Comparison of ENCODE assay signal across 8 cellular contexts in the genomic region with DNA sequence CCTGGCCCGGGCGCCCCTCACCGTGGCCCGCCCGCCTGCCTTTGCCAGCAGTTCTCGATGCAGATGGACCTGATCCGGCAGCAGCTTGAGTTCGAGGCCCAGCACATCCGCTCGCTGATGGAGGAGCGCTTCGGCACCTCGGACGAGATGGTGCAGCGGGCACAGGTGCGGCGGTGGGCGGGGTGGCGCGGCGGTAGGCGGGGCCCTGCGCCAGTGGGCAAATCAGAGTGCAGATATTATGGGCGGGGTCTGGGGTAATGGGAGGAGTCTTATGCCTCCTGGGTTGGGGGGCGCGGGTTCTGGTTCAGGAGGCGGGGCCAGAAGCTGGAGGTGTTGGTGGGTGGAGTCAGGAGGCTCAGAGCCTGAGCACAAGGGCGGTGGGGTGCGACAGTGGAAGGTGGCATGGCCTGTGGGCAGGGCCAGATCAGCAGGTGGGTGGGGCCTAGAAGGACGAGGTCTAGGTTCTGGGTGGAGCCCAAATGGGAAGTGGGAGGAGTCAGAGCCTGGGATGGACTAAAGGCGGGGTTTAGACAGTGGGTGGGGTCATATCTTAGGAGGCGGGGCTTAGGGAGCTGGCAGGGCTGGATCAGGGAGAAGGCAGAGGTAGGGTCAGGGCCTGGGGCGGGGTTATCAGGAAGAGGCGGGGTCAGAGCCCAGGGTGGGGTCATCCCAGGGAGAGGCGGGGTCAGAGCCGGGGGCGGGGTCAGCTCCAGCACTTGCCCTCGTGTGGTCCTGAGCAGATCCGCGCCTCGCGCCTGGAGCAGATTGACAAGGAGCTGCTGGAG. TPM values are rescaled to one million over a fixed set of nuclear protein-coding genes. Genes with fewer than 3 reads are reported as not detected.
A peak's percentile ranks its signal among the peaks of the same experiment; 100 is the strongest.
DNase-seq lines count a peak whose midpoint lies in the region; ATAC-seq and TF ChIP-seq lines count a peak whose summit lies in the region.

No MANE protein-coding gene starts in this region.

- H3K9me3 ChIP-seq in naive thymus-derived CD4-positive, alpha-beta T cell (ENCODE audit: control insufficient read depth in 2 of 3, low read length in 3 of 3) = no peaks in the 10 kb centered on the region
- no peaks in the 10 kb centered on the region for H3K9me3 ChIP-seq in sigmoid colon

- H3K9ac ChIP-seq in KMS-11 = no peak overlapping the region

- H3K27me3 ChIP-seq in KMS-11 (ENCODE audit: insufficient read depth, low read depth) (peaks cover 88% of the 10 kb centered on the region), sigmoid colon (peaks cover 64 to 80% (median 75%) of the 10 kb centered on the region in 3 donors)
- peaks cover 0 to 34% of the 10 kb centered on the region in 2 donors for H3K27me3 ChIP-seq in naive thymus-derived CD4-positive, alpha-beta T cell (ENCODE audit: control insufficient read depth in 2 of 2, insufficient read depth in 2 of 2, low read length in 2 of 2)

- 1 to 5% methylated on average over 42 of the region's 42 CpGs for WGBS in sigmoid colon, 2 donors

- peak overlapping the region; percentile 66; the same call in 1 of the 2 replicates for H2AFZ ChIP-seq in KMS-11 (ENCODE audit: low read depth)

- TF ChIP-seq EP300 in sigmoid colon (IDR thresholded peaks at IDR 0.05) = no peak

- TF ChIP-seq CTCF in KMS-11 (conservative IDR thresholded peaks at IDR 0.05; ENCODE audit: low read depth, low read length) (no peak), sigmoid colon (IDR thresholded peaks at IDR 0.05) (no peak)

- no peaks in the 10 kb centered on the region for H3K79me2 ChIP-seq in KMS-11 (ENCODE audit: insufficient read depth, low read depth)

- H3K4me1 ChIP-seq in KMS-11 (ENCODE audit: low read depth, poor library complexity, severe bottlenecking) (peaks cover 17% of the 10 kb centered on the region), sigmoid colon (peaks cover 0 to 36% (median 30%) of the 10 kb centered on the region in 4 donors)
- H3K4me1 ChIP-seq in naive thymus-derived CD4-positive, alpha-beta T cell (ENCODE audit: control insufficient read depth in 2 of 2, insufficient read depth in 2 of 2, low read length in 2 of 2) = peaks cover 8 to 15% of the 10 kb centered on the region in 2 donors

- no peak overlapping the region for H3K27ac ChIP-seq in KMS-11
- no peak overlapping the region for H3K27ac ChIP-seq in naive thymus-derived CD4-positive, alpha-beta T cell (ENCODE audit: low read depth, low read length)
- H3K27ac ChIP-seq in sigmoid colon = no peak overlapping the region

- CTCF ChIA-PET in naive thymus-derived CD4-positive, alpha-beta T cell (lab: Charles Lee) = no interaction called here

- H3K36me3 Mint-ChIP-seq in T-helper 2 cell treated with Interferon-gamma antibody and Interleukin-4, amounts not matched to agents 5 μg/mL and 100 μg/mL, for 36 hours (ENCODE audit: low read depth) = no peaks in the 10 kb centered on the region
- peaks cover 0 to 4% (median 0%) of the 10 kb centered on the region in 5 donors for H3K36me3 Mint-ChIP-seq in naive thymus-derived CD4-positive, alpha-beta T cell

- peak; percentile 72 for DNase-seq in GDM1 (lab: John Stamatoyannopoulos, UW)
- DNase-seq in T-helper 2 cell treated with Interferon-gamma antibody and Interleukin-4, amounts not matched to agents 5 μg/mL and 100 μg/mL, for 36 hours (ENCODE audit: low spot score) = peak; percentile 47
- peak; percentile 60 for DNase-seq in dermis blood vessel endothelial cell
- DNase-seq in naive thymus-derived CD4-positive, alpha-beta T cell = peak in 7 of 9 donors; percentile 41 to 68 (median 55)
- no peak for DNase-seq in sigmoid colon

- peak overlapping the region; percentile 49 for H3K27ac Mint-ChIP-seq in T-helper 2 cell treated with Interferon-gamma antibody and Interleukin-4, amounts not matched to agents 5 μg/mL and 100 μg/mL, for 36 hours
- peak overlapping the region in 1 of 9 donors; percentile 14 for H3K27ac Mint-ChIP-seq in naive thymus-derived CD4-positive, alpha-beta T cell

- peaks cover 49% of the 10 kb centered on the region for H3K27me3 Mint-ChIP-seq in T-helper 2 cell treated with Interferon-gamma antibody and Interleukin-4, amounts not matched to agents 5 μg/mL and 100 μg/mL, for 36 hours (ENCODE audit: low read depth)
- H3K27me3 Mint-ChIP-seq in naive thymus-derived CD4-positive, alpha-beta T cell = peaks cover 22 to 67% (median 25%) of the 10 kb centered on the region in 5 donors

- POLR2A ChIA-PET in naive thymus-derived CD4-positive, alpha-beta T cell (lab: Charles Lee) = interaction anchor here (0.6 to 1.9 kb wide), 3 partner anchors 10 to 211 kb away, joined by 3 to 5 read pairs (median 5); no protein-coding TSS in a partner anchor

- no peaks in the 10 kb centered on the region for H3K9me3 Mint-ChIP-seq in T-helper 2 cell treated with Interferon-gamma antibody and Interleukin-4, amounts not matched to agents 5 μg/mL and 100 μg/mL, for 36 hours
- peaks cover 0 to 5% (median 0%) of the 10 kb centered on the region in 11 donors for H3K9me3 Mint-ChIP-seq in naive thymus-derived CD4-positive, alpha-beta T cell

- peak overlapping the region; percentile 67 for H3K4me2 ChIP-seq in KMS-11

- H4K20me1 ChIP-seq in KMS-11 (ENCODE audit: insufficient read depth) = no peaks in the 10 kb centered on the region

- peaks cover 8% of the 10 kb centered on the region for H3K4me1 Mint-ChIP-seq in T-helper 2 cell treated with Interferon-gamma antibody and Interleukin-4, amounts not matched to agents 5 μg/mL and 100 μg/mL, for 36 hours (ENCODE audit: low read depth)
- H3K4me1 Mint-ChIP-seq in naive thymus-derived CD4-positive, alpha-beta T cell = peaks cover 5 to 25% (median 18%) of the 10 kb centered on the region in 7 donors

- ATAC-seq in naive thymus-derived CD4-positive, alpha-beta T cell = peak; percentile 84
- ATAC-seq in GM18858 (IDR thresholded peaks at IDR 0.05; ENCODE audit: unreplicated experiment) = no peak
- ATAC-seq in GM19395 (IDR thresholded peaks at IDR 0.05; ENCODE audit: unreplicated experiment) = no peak

- intact Hi-C loops in naive thymus-derived CD4-positive, alpha-beta T cell (cut with micrococcal nuclease) = no loop called here
- intact Hi-C loops in sigmoid colon (cut with DNase I) = loop anchor here (10.0 kb wide), 1 partner anchor 309 kb away; no protein-coding TSS in a partner anchor

- H3K4me3 ChIP-seq in KMS-11 (IDR thresholded peaks at IDR 0.05; ENCODE audit: insufficient read depth, low read depth, low read length) = no peak overlapping the region
- H3K4me3 ChIP-seq in naive thymus-derived CD4-positive, alpha-beta T cell (ENCODE audit: low read length) = no peak overlapping the region
- no peak overlapping the region for H3K4me3 ChIP-seq in sigmoid colon

- TF ChIP-seq POLR2A in sigmoid colon (IDR thresholded peaks at IDR 0.05) = no peak

- H3K4me3 Mint-ChIP-seq in T-helper 2 cell treated with Interferon-gamma antibody and Interleukin-4, amounts not matched to agents 5 μg/mL and 100 μg/mL, for 36 hours = peak overlapping the region; percentile 54
- peak overlapping the region in 8 of 10 donors; percentile 42 to 69 (median 52) for H3K4me3 Mint-ChIP-seq in naive thymus-derived CD4-positive, alpha-beta T cell

- no peaks in the 10 kb centered on the region for H3K36me3 ChIP-seq in KMS-11 (ENCODE audit: insufficient read depth)
- H3K36me3 ChIP-seq in naive thymus-derived CD4-positive, alpha-beta T cell (ENCODE audit: control insufficient read depth in 2 of 3, insufficient read depth in 3 of 3, low read length in 3 of 3) = no peaks in the 10 kb centered on the region
- peaks cover 0 to 4% (median 1%) of the 10 kb centered on the region in 4 donors for H3K36me3 ChIP-seq in sigmoid colon

RNA-seq across cellular contexts. Expression of a gene that starts 5.6 kb away (rescaled TPM):
- 0.23 and 0.34 TPM in 2 replicates for total RNA-seq in dermis blood vessel endothelial cell
- total RNA-seq in naive thymus-derived CD4-positive, alpha-beta T cell = under 1 TPM; 0.05 to 0.24 (median 0.10) TPM
- under 1 TPM; 0.01 to 0.05 TPM for polyA plus RNA-seq in naive thymus-derived CD4-positive, alpha-beta T cell
- 1 to 10 TPM in 2 of 4 donors, under 1 TPM in 2; under 0.01 to 2.0 (median 0.91) TPM for total RNA-seq in sigmoid colon
- 1 to 10 TPM in 1 of 3 donors, not detected in 2; 1.2 TPM for polyA plus RNA-seq in sigmoid colon

RNA-seq across cellular contexts. Expression of a gene that starts 17.3 kb away (rescaled TPM):
- total RNA-seq in dermis blood vessel endothelial cell (380 and 637 TPM in 2 replicates), sigmoid colon (1,000 to 10,000 TPM; 3,601 to 5,641 (median 3,840) TPM)
- total RNA-seq in naive thymus-derived CD4-positive, alpha-beta T cell = 1,000 to 10,000 TPM; 1,300 to 2,097 (median 2,012) TPM
- polyA plus RNA-seq in naive thymus-derived CD4-positive, alpha-beta T cell = 1,000 to 10,000 TPM; 3,657 to 3,761 TPM
- 1,000 to 10,000 TPM; 2,516 to 4,453 (median 3,359) TPM for polyA plus RNA-seq in sigmoid colon

RNA-seq across cellular contexts. Expression of a gene that starts 23.5 kb away (rescaled TPM):
- 22.0 and 28.1 TPM in 2 replicates for total RNA-seq in dermis blood vessel endothelial cell
- total RNA-seq in naive thymus-derived CD4-positive, alpha-beta T cell = 10 to 100 TPM; 24.2 to 64.5 (median 44.6) TPM
- polyA plus RNA-seq in naive thymus-derived CD4-positive, alpha-beta T cell = 10 to 100 TPM; 43.6 to 69.8 TPM
- 10 to 100 TPM; 19.6 to 26.0 (median 22.2) TPM for total RNA-seq in sigmoid colon
- 10 to 100 TPM; 38.4 to 51.5 (median 48.3) TPM for polyA plus RNA-seq in sigmoid colon

RNA-seq across cellular contexts. Expression of a gene that starts 34.6 kb away (rescaled TPM):
- total RNA-seq in dermis blood vessel endothelial cell = 0.68 and 1.1 TPM in 2 replicates
- 10 to 100 TPM in 1 of 5 experiments, 1 to 10 TPM in 3, under 1 TPM in 1; 0.87 to 10.8 (median 7.8) TPM for total RNA-seq in naive thymus-derived CD4-positive, alpha-beta T cell
- under 1 TPM; 0.64 to 0.72 TPM for polyA plus RNA-seq in naive thymus-derived CD4-positive, alpha-beta T cell
- total RNA-seq in sigmoid colon = 1 to 10 TPM in 3 of 4 donors, under 1 TPM in 1; 0.99 to 5.0 (median 3.1) TPM
- polyA plus RNA-seq in sigmoid colon = 1 to 10 TPM in 2 of 3 donors, not detected in 1; 1.2 to 4.1 TPM

RNA-seq across cellular contexts. Expression of a gene that starts 35.5 kb away (rescaled TPM):
- total RNA-seq in dermis blood vessel endothelial cell (0.34 and 1.0 TPM in 2 replicates), sigmoid colon (1 to 10 TPM in 2 of 4 donors, under 1 TPM in 1, not detected in 1; 0.33 to 2.9 (median 1.6) TPM)
- total RNA-seq in naive thymus-derived CD4-positive, alpha-beta T cell = 1 to 10 TPM; 1.6 to 5.3 (median 4.4) TPM
- polyA plus RNA-seq in naive thymus-derived CD4-positive, alpha-beta T cell = 1 to 10 TPM; 5.6 to 7.2 TPM
- polyA plus RNA-seq in sigmoid colon = 1 to 10 TPM in 2 of 3 donors, under 1 TPM in 1; 0.92 to 5.6 (median 2.4) TPM
